ENCODE assay signal across 13 cellular contexts in the genomic region with DNA sequence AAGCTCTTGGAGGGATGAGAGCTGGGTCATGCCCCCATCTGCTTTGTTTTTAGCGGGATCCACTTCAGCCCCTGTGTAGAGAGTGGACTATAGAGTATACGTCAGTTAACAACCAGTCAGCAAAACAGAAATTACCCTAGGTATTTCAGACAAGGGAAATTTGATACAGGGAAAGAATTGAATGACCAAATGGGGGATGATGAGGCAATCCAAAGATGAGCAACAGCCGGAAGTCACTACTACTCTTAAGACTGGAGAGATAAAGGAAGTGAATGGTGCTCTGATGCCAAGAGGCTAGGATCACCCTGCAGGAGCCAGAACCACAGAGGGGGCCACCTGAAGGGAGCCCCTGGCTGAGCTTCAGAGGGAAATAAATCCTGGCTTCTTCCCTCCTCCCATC. TPM values are rescaled to one million over a fixed set of nuclear protein-coding genes. Genes with fewer than 3 reads are reported as not detected.
DNase-seq lines count a peak whose midpoint lies in the region; ATAC-seq and TF ChIP-seq lines count a peak whose summit lies in the region.
"Had no signal": no experiment of that assay in that cellular context is flagged by ENCODE, and none has a peak within 500 bp of the region (broad histone marks: within the 10 kb centered on the region; RNA-seq: fewer than 3 reads in every experiment).

No MANE protein-coding gene starts in this region.

- H3K27ac ChIP-seq in right atrium auricular region: no peak overlapping the region
- no peak overlapping the region for H3K27ac ChIP-seq in upper lobe of right lung
- H3K27ac ChIP-seq: heart right ventricle had no signal

- H3K4me3 Mint-ChIP-seq in naive thymus-derived CD8-positive, alpha-beta T cell: peak overlapping the region in 2 of 10 donors; percentile 22 to 55

- POLR2A ChIA-PET in naive thymus-derived CD8-positive, alpha-beta T cell (lab: Charles Lee): interaction anchor here (1.6 kb wide), 1 partner anchor 27 kb away, joined by 5 read pairs; no protein-coding TSS in a partner anchor

- H3K9me3 ChIP-seq in right atrium auricular region (no peaks in the 10 kb centered on the region), upper lobe of right lung (no peaks in the 10 kb centered on the region)
- H3K9me3 ChIP-seq: BE2C, heart right ventricle had no signal

- intact Hi-C loops in left ventricle myocardium superior (cut with micrococcal nuclease) (no loop called here), upper lobe of right lung (cut with DNase I) (no loop called here)

- peaks cover 0 to 3% (median 2%) of the 10 kb centered on the region in 3 donors for H3K36me3 Mint-ChIP-seq in naive thymus-derived CD8-positive, alpha-beta T cell

- H3K27me3 ChIP-seq in right atrium auricular region (no peaks in the 10 kb centered on the region), upper lobe of right lung (no peaks in the 10 kb centered on the region)
- H3K27me3 ChIP-seq: BE2C had no signal

- no peak overlapping the region for H3K4me3 ChIP-seq in right atrium auricular region
- no peak overlapping the region for H3K4me3 ChIP-seq in upper lobe of right lung
- H3K4me3 ChIP-seq: heart right ventricle, smooth muscle cell had no signal

- peaks cover 15% of the 10 kb centered on the region for H3K36me3 ChIP-seq in right atrium auricular region
- H3K36me3 ChIP-seq in upper lobe of right lung: no peaks in the 10 kb centered on the region
- H3K36me3 ChIP-seq: BE2C had no signal

- peak overlapping the region in 2 of 10 donors; percentile 22 to 37 for H3K27ac Mint-ChIP-seq in naive thymus-derived CD8-positive, alpha-beta T cell

- H3K4me1 ChIP-seq in right atrium auricular region: peaks cover 0 to 19% of the 10 kb centered on the region in 2 donors
- peaks cover 8% of the 10 kb centered on the region for H3K4me1 ChIP-seq in upper lobe of right lung
- H3K4me1 ChIP-seq: BE2C had no signal

- H3K4me1 Mint-ChIP-seq in naive thymus-derived CD8-positive, alpha-beta T cell: peaks cover 0 to 12% (median 10%) of the 10 kb centered on the region in 4 donors

- TF ChIP-seq CTCF in right atrium auricular region (IDR thresholded peaks at IDR 0.05) (no peak), upper lobe of right lung (IDR thresholded peaks at IDR 0.05) (no peak)

- no peaks in the 10 kb centered on the region for H3K9me3 Mint-ChIP-seq in naive thymus-derived CD8-positive, alpha-beta T cell

- no peak for ATAC-seq in left ventricle myocardium superior
- peak; percentile 43 for ATAC-seq in upper lobe of right lung
- no peak for ATAC-seq in HG02571 (IDR thresholded peaks at IDR 0.05; ENCODE audit: unreplicated experiment)
- ATAC-seq in GM21576 (IDR thresholded peaks at IDR 0.05; ENCODE audit: unreplicated experiment): no peak
- no peak for ATAC-seq in naive thymus-derived CD8-positive, alpha-beta T cell
- ATAC-seq: heart right ventricle had no signal

- H3K27me3 Mint-ChIP-seq in naive thymus-derived CD8-positive, alpha-beta T cell: peaks cover 8 to 28% (median 19%) of the 10 kb centered on the region in 5 donors

- DNase-seq in left ventricle myocardium superior: peak; percentile 2
- no peak for DNase-seq in right atrium auricular region (ENCODE audit: low spot score)
- DNase-seq in NOMO-1 (lab: John Stamatoyannopoulos, UW; ENCODE audit: unreplicated experiment in 2 of 2): peak; percentile 69 to 89
- peak; percentile 40 for DNase-seq in dedifferentiated amniotic fluid mesenchymal stem cell (ENCODE audit: extremely low spot score)
- no peak for DNase-seq in upper lobe of right lung
- no peak for DNase-seq in naive thymus-derived CD8-positive, alpha-beta T cell
- DNase-seq: activated effector memory CD4-positive, alpha-beta T cell treated with Interleukin-2 at 50 U/mL for 16 hours; BE2C; heart right ventricle; midbrain had no signal

RNA-seq across cellular contexts. Expression of a gene that starts 1.7 kb away (rescaled TPM):
- total RNA-seq in left ventricle myocardium superior: 0.15 TPM
- total RNA-seq in right atrium auricular region: under 1 TPM; 0.12 to 0.82 TPM
- total RNA-seq in upper lobe of right lung: not detected
- total RNA-seq in naive thymus-derived CD8-positive, alpha-beta T cell: not detected
- polyA plus RNA-seq in naive thymus-derived CD8-positive, alpha-beta T cell: not detected

RNA-seq across cellular contexts. Expression of a gene that starts 11.3 kb away (rescaled TPM):
- 14.7 TPM for total RNA-seq in left ventricle myocardium superior
- total RNA-seq in right atrium auricular region: 10 to 100 TPM in 1 of 2 donors, 1 to 10 TPM in 1; 9.8 to 12.8 TPM
- 20.9 TPM for total RNA-seq in upper lobe of right lung
- 10 to 100 TPM in 1 of 2 experiments, 1 to 10 TPM in 1; 9.7 to 11.7 TPM for total RNA-seq in naive thymus-derived CD8-positive, alpha-beta T cell
- polyA plus RNA-seq in naive thymus-derived CD8-positive, alpha-beta T cell: 1 to 10 TPM; 4.6 to 9.0 (median 5.5) TPM

RNA-seq across cellular contexts. Expression of a gene that starts 11.7 kb away (rescaled TPM):
- total RNA-seq in left ventricle myocardium superior: 8.2 TPM
- total RNA-seq in right atrium auricular region: 10 to 100 TPM in 1 of 2 donors, 1 to 10 TPM in 1; 6.3 to 11.1 TPM
- total RNA-seq in upper lobe of right lung: 20.6 TPM
- total RNA-seq in naive thymus-derived CD8-positive, alpha-beta T cell: 10 to 100 TPM; 15.9 to 16.5 TPM
- polyA plus RNA-seq in naive thymus-derived CD8-positive, alpha-beta T cell: 10 to 100 TPM; 18.1 to 29.6 (median 19.6) TPM

RNA-seq across cellular contexts. Expression of a gene that starts 13.8 kb away (rescaled TPM):
- total RNA-seq in left ventricle myocardium superior (71.6 TPM), right atrium auricular region (100 to 1,000 TPM in 1 of 2 donors, 10 to 100 TPM in 1; 73.8 to 119 TPM), upper lobe of right lung (37.1 TPM)
- 1 to 10 TPM; 8.3 to 9.4 TPM for total RNA-seq in naive thymus-derived CD8-positive, alpha-beta T cell
- polyA plus RNA-seq in naive thymus-derived CD8-positive, alpha-beta T cell: 10 to 100 TPM in 1 of 3 donors, 1 to 10 TPM in 2; 2.4 to 10.9 (median 5.3) TPM

RNA-seq across cellular contexts. Expression of a gene that starts 20.4 kb away (rescaled TPM):
- 13.1 TPM for total RNA-seq in left ventricle myocardium superior
- 10 to 100 TPM; 15.6 to 20.9 TPM for total RNA-seq in right atrium auricular region
- total RNA-seq in upper lobe of right lung: 55.9 TPM
- total RNA-seq in naive thymus-derived CD8-positive, alpha-beta T cell: 10 to 100 TPM; 56.4 to 60.4 TPM
- polyA plus RNA-seq in naive thymus-derived CD8-positive, alpha-beta T cell: 10 to 100 TPM; 69.3 to 84.6 (median 73.2) TPM

Comparison
In these comparisons a context has a peak if more than half of its experiments do, and no peak if none do; other contexts are left out.
1. DNase-seq: peak in left ventricle myocardium superior (single experiment), NOMO-1 (2 of 2) and dedifferentiated amniotic fluid mesenchymal stem cell (single experiment); none in right atrium auricular region (single experiment), upper lobe of right lung (single experiment) and naive thymus-derived CD8-positive, alpha-beta T cell (0 of 10).